In genomic region chrX:24334473-24334872, GRCh38 we compare ENCODE assay signal across 20 cellular contexts. TPM values are rescaled to one million over a fixed set of nuclear protein-coding genes. Genes with fewer than 3 reads are reported as not detected.
DNase-seq lines count a peak whose midpoint lies in the region; ATAC-seq and TF ChIP-seq lines count a peak whose summit lies in the region.
"Had no signal": no experiment of that assay in that cellular context is flagged by ENCODE, and none has a peak within 500 bp of the region (broad histone marks: within the 10 kb centered on the region; RNA-seq: fewer than 3 reads in every experiment).

No MANE protein-coding gene starts in this region.

- no peaks in the 10 kb centered on the region for H4K20me1 ChIP-seq in mammary epithelial cell (ENCODE audit: insufficient read depth, low read length)

- H3K9me3 Mint-ChIP-seq in MCF 10A (ENCODE audit: unreplicated experiment) (no peaks in the 10 kb centered on the region), immature natural killer cell (no peaks in the 10 kb centered on the region)

- no peak overlapping the region for H3K4me3 ChIP-seq in mammary epithelial cell (replicated peaks in 1 of 3; ENCODE audit: insufficient read depth in 1 of 3, low read depth in 2 of 3, low read length in 3 of 3)
- H3K4me3 ChIP-seq in spleen = no peak overlapping the region
- H3K4me3 ChIP-seq: SJSA1 had no signal

- TF ChIP-seq CTCF in mammary epithelial cell (conservative IDR thresholded peaks at IDR 0.05 in 1 of 2, IDR thresholded peaks at IDR 0.05 in 1 of 2; ENCODE audit: extremely low read depth in 1 of 2, insufficient read depth in 1 of 2, low read depth in 1 of 2, low read length in 2 of 2) (no peak), MCF 10A (IDR thresholded peaks at IDR 0.05; ENCODE audit: unreplicated experiment) (no peak), spleen (IDR thresholded peaks at IDR 0.05 in 8 of 11, conservative IDR thresholded peaks at IDR 0.05 in 3 of 11) (no peak)

- CTCF ChIA-PET in mammary epithelial cell (lab: Charles Lee; ENCODE audit: low non-redundant PET) = no interaction called here
- CTCF ChIA-PET in MCF 10A (lab: Yijun Ruan, JAX) = no interaction called here

- no peak overlapping the region for H3K9ac ChIP-seq in mammary epithelial cell (ENCODE audit: insufficient read depth, low read length)

- peak; percentile 23 for DNase-seq in mammary epithelial cell
- no peak for DNase-seq in MCF 10A (ENCODE audit: unreplicated experiment)
- peak; percentile 20 for DNase-seq in astrocyte of the hippocampus (ENCODE audit: low read depth, low spot score)
- DNase-seq in iris pigment epithelial cell (ENCODE audit: low read depth) = peak; percentile 34
- DNase-seq in spleen = no peak
- DNase-seq in immature natural killer cell = no peak
- no peak for DNase-seq in HPDE6-E6E7 (ENCODE audit: extremely low spot score)
- DNase-seq: 8988T; CD8-positive, alpha-beta memory T cell; Karpas-422; NCI-H1105 treated with DMSO at 0.1 percent for 48 hours; NCI-H1694 treated with DMSO at 0.1 percent for 48 hours; NCI-H345; NCI-H526 treated with DMSO at 0.1 percent for 48 hours; NK-92 treated with Interleukin-12 subunit alpha and Interleukin-12 subunit beta, amount 100 ng/mL, for 24 hours had no signal

- dilution Hi-C loops in mammary epithelial cell (cut with HindIII; ENCODE audit: low sequenced_read_pairs) = no loop called here

- H3K4me1 Mint-ChIP-seq in MCF 10A (ENCODE audit: insufficient read depth, unreplicated experiment) (no peaks in the 10 kb centered on the region), immature natural killer cell (peaks cover 0 to 1% of the 10 kb centered on the region in 2 donors)
- H3K4me1 Mint-ChIP-seq: CD8-positive, alpha-beta memory T cell had no signal

- BruUV-seq in mammary epithelial cell (replicated peaks; lab: Mats Ljungman, UMichigan) (no TSS peak), MCF 10A (replicated peaks; lab: Mats Ljungman, UMichigan) (no TSS peak)

- H3K36me3 Mint-ChIP-seq in MCF 10A (ENCODE audit: insufficient read depth, unreplicated experiment) (no peaks in the 10 kb centered on the region), immature natural killer cell (no peaks in the 10 kb centered on the region)
- H3K36me3 Mint-ChIP-seq: CD8-positive, alpha-beta memory T cell had no signal

- no peak for TF ChIP-seq POLR2A in spleen (IDR thresholded peaks at IDR 0.05)

- intact Hi-C loops in mammary epithelial cell (cut with micrococcal nuclease) = no loop called here
- intact Hi-C loops in MCF 10A (cut with micrococcal nuclease) = no loop called here
- intact Hi-C loops in spleen (cut with DNase I; ENCODE audit: low total_unique reads) = no loop called here

- POLR2A ChIA-PET in MCF 10A (lab: Yijun Ruan, JAX) = no interaction called here

- H3K27ac Mint-ChIP-seq in MCF 10A (ENCODE audit: low read depth, unreplicated experiment) (no peak overlapping the region), immature natural killer cell (no peak overlapping the region)
- H3K27ac Mint-ChIP-seq: CD8-positive, alpha-beta memory T cell had no signal

- H3K4me1 ChIP-seq in mammary epithelial cell (ENCODE audit: insufficient read depth, low read length) (no peaks in the 10 kb centered on the region), spleen (no peaks in the 10 kb centered on the region)
- H3K4me1 ChIP-seq: SJSA1 had no signal

- H3K9me3 ChIP-seq in mammary epithelial cell (replicated peaks; ENCODE audit: insufficient read depth, low read length) = no peaks in the 10 kb centered on the region
- peaks cover 0 to 5% (median 0%) of the 10 kb centered on the region in 8 donors for H3K9me3 ChIP-seq in spleen
- H3K9me3 ChIP-seq: SJSA1 had no signal

- no peak overlapping the region for H2AFZ ChIP-seq in mammary epithelial cell (ENCODE audit: low read depth, low read length)

- no peak for ATAC-seq in GM19328 (IDR thresholded peaks at IDR 0.05; ENCODE audit: unreplicated experiment)

- peaks cover 3% of the 10 kb centered on the region for H3K27me3 ChIP-seq in mammary epithelial cell (ENCODE audit: insufficient read depth, low read length)
- H3K27me3 ChIP-seq in spleen (replicated peaks in 1 of 7) = peaks cover 0 to 24% (median 0%) of the 10 kb centered on the region in 7 donors
- H3K27me3 ChIP-seq: SJSA1 had no signal

- H3K27ac ChIP-seq in mammary epithelial cell (ENCODE audit: insufficient read depth, low read depth, low read length) (no peak overlapping the region), spleen (no peak overlapping the region)
- H3K27ac ChIP-seq: SJSA1 had no signal

- H3K4me3 Mint-ChIP-seq in MCF 10A (ENCODE audit: unreplicated experiment) (no peak overlapping the region), immature natural killer cell (no peak overlapping the region)
- H3K4me3 Mint-ChIP-seq: CD8-positive, alpha-beta memory T cell had no signal

- H3K27me3 Mint-ChIP-seq in MCF 10A (ENCODE audit: insufficient read depth, unreplicated experiment) (peaks cover 52% of the 10 kb centered on the region), immature natural killer cell (ENCODE audit: low read depth in 3 of 3) (peaks cover 0 to 18% (median 6%) of the 10 kb centered on the region in 3 donors)

- H3K4me2 ChIP-seq in mammary epithelial cell (ENCODE audit: insufficient read depth, low read depth, low read length) = no peak overlapping the region

- no peaks in the 10 kb centered on the region for H3K36me3 ChIP-seq in mammary epithelial cell (ENCODE audit: insufficient read depth, low read length)
- H3K36me3 ChIP-seq in spleen = no peaks in the 10 kb centered on the region
- H3K36me3 ChIP-seq: SJSA1 had no signal

- no peaks in the 10 kb centered on the region for H3K79me2 ChIP-seq in mammary epithelial cell (ENCODE audit: insufficient read depth, low read length)

- in situ Hi-C loops in mammary epithelial cell (cut with MboI; ENCODE audit: low sequenced_read_pairs in 2 of 2) = no loop called here

RNA-seq across cellular contexts. Expression of gene SUPT20HL2, which starts 20.6 kb away (rescaled TPM):
- total RNA-seq in mammary epithelial cell = not detected
- not detected for polyA plus RNA-seq in mammary epithelial cell
- polyA minus RNA-seq in mammary epithelial cell = not detected
- not detected in 2 replicates for total RNA-seq in MCF 10A (2022)
- total RNA-seq in spleen = not detected
- not detected for polyA plus RNA-seq in spleen
- polyA plus RNA-seq in immature natural killer cell = not detected
- total RNA-seq: CD8-positive, alpha-beta memory T cell; H4; OCI-LY7; SJSA1 had no signal
- polyA plus RNA-seq: BJ; CD8-positive, alpha-beta memory T cell had no signal

RNA-seq across cellular contexts. Expression of gene SUPT20HL1, which starts 26.0 kb away (rescaled TPM):
- total RNA-seq in mammary epithelial cell (not detected), MCF 10A (2022) (not detected in 2 replicates), spleen (not detected)
- polyA plus RNA-seq in mammary epithelial cell (not detected), spleen (not detected), immature natural killer cell (not detected)
- polyA minus RNA-seq in mammary epithelial cell = not detected
- total RNA-seq: CD8-positive, alpha-beta memory T cell; H4; OCI-LY7; SJSA1 had no signal
- polyA plus RNA-seq: BJ had no signal

Comparison
In these comparisons a context has a peak if more than half of its experiments do, and no peak if none do; other contexts are left out.
1. DNase-seq: peak in mammary epithelial cell (single experiment), astrocyte of the hippocampus (single experiment) and iris pigment epithelial cell (single experiment); none in MCF 10A (single experiment), spleen (single experiment), immature natural killer cell (0 of 3) and HPDE6-E6E7 (single experiment).